In genomic region chr10:125411724-125412123, GRCh38 we compare ENCODE assay signal across 2 cellular contexts.
TF ChIP-seq lines count a peak whose summit lies in the region.

No MANE protein-coding gene starts in this region.

TF ChIP-seq in IMR-90, 13 proteins besides CTCF, POLR2A, EP300 and RAD21:
- TF ChIP-seq FOS (IDR thresholded peaks at IDR 0.05; ENCODE audit: low read depth, low read length) (peak; percentile 34; the same call in 1 of the 2 replicates), CEBPB (IDR thresholded peaks at IDR 0.05; ENCODE audit: low read depth, low read length) (no peak), MAFK (IDR thresholded peaks at IDR 0.05; ENCODE audit: low read depth, low read length) (no peak), BHLHE40 (IDR thresholded peaks at IDR 0.05; ENCODE audit: low read depth, low read length) (peak; percentile 39; the same call in 1 of the 2 replicates)

TF ChIP-seq in K562, 482 proteins besides CTCF, POLR2A, EP300 and RAD21:
- TF ChIP-seq FOSL1 (tag; conservative IDR thresholded peaks at IDR 0.05), result peak; percentile 58
- TF ChIP-seq ATF3 (IDR thresholded peaks at IDR 0.05), result peak; percentile 38; the same call in 1 of the 2 replicates
- no peak for TF ChIP-seq ATF3 (CRISPR knock-in tag; conservative IDR thresholded peaks at IDR 0.05)
- TF ChIP-seq ZNF232 (CRISPR knock-in tag; IDR thresholded peaks at IDR 0.05), result no peak
